ENCODE assay signal across 14 cellular contexts in genomic region chr1:116561563-116561962, GRCh38.
"Had no signal": no experiment of that assay in that cellular context is flagged by ENCODE, and none has a peak within 500 bp of the region (broad histone marks: within the 10 kb centered on the region; RNA-seq: fewer than 3 reads in every experiment).

No MANE protein-coding gene starts in this region.

- H3K27ac Mint-ChIP-seq: activated CD4-positive, alpha-beta T cell treated with anti-CD3 and anti-CD28 coated beads for 36 hours; activated naive CD4-positive, alpha-beta T cell treated with anti-CD3 and anti-CD28 coated beads, Interleukin-2, amount 50 U/mL, for 24 hours; type B pancreatic cell had no signal

- H3K27ac ChIP-seq: gastrocnemius medialis, left ventricle myocardium inferior, ovary had no signal

- H3K27me3 ChIP-seq: gastrocnemius medialis, ovary had no signal

- DNase-seq: activated CD4-positive, alpha-beta T cell treated with anti-CD3 and anti-CD28 coated beads for 36 hours; activated T-cell treated with anti-CD3 and anti-CD28 coated beads for 4 hours; caudate nucleus; cortex of kidney; effector CD8-positive, alpha-beta T cell; gastrocnemius medialis; islet precursor cell; left ventricle myocardium inferior; mesendoderm; ovary; SW 1271 had no signal

- H3K4me3 ChIP-seq: gastrocnemius medialis, left ventricle myocardium inferior, ovary had no signal

- H3K4me1 Mint-ChIP-seq: neural crest cell had no signal

- H3K36me3 ChIP-seq: gastrocnemius medialis, ovary had no signal

- H3K27me3 Mint-ChIP-seq: activated CD4-positive, alpha-beta T cell treated with anti-CD3 and anti-CD28 coated beads for 36 hours; activated naive CD4-positive, alpha-beta T cell treated with anti-CD3 and anti-CD28 coated beads, Interleukin-2, amount 50 U/mL, for 24 hours; type B pancreatic cell had no signal

- ATAC-seq: activated CD4-positive, alpha-beta T cell treated with anti-CD3 and anti-CD28 coated beads for 36 hours; gastrocnemius medialis had no signal

- H3K9me3 ChIP-seq: gastrocnemius medialis, ovary had no signal

- H3K9me3 Mint-ChIP-seq: activated naive CD4-positive, alpha-beta T cell treated with anti-CD3 and anti-CD28 coated beads, Interleukin-2, amount 50 U/mL, for 24 hours; type B pancreatic cell had no signal

- H3K4me3 Mint-ChIP-seq: activated CD4-positive, alpha-beta T cell treated with anti-CD3 and anti-CD28 coated beads for 36 hours; activated naive CD4-positive, alpha-beta T cell treated with anti-CD3 and anti-CD28 coated beads, Interleukin-2, amount 50 U/mL, for 24 hours; neural crest cell; type B pancreatic cell had no signal
